ENCODE assay signal across 8 cellular contexts in genomic region chr16:369866-370436, GRCh38. TPM values are rescaled to one million over a fixed set of nuclear protein-coding genes. Genes with fewer than 3 reads are reported as not detected.
DNase-seq lines count a peak whose midpoint lies in the region; ATAC-seq and TF ChIP-seq lines count a peak whose summit lies in the region.

No MANE protein-coding gene starts in this region.

- no peak for TF ChIP-seq CTCF in gastroesophageal sphincter (IDR thresholded peaks at IDR 0.05)
- TF ChIP-seq CTCF in retinal pigment epithelial cell (conservative IDR thresholded peaks at IDR 0.05; ENCODE audit: low read depth, low read length): no peak

- peaks cover 3% of the 10 kb centered on the region for H3K27me3 ChIP-seq in gastroesophageal sphincter
- no peaks in the 10 kb centered on the region for H3K27me3 ChIP-seq in SJCRH30

- H3K4me1 ChIP-seq in gastroesophageal sphincter (peaks cover 0 to 26% (median 17%) of the 10 kb centered on the region in 3 donors), SJCRH30 (peaks cover 10% of the 10 kb centered on the region)

- no peak for TF ChIP-seq POLR2A in gastroesophageal sphincter (IDR thresholded peaks at IDR 0.05)

- H3K27ac ChIP-seq in gastroesophageal sphincter (peak overlapping the region in 3 of 4 donors; percentile 76 to 80 (median 76)), SJCRH30 (no peak overlapping the region)

- peak; percentile 53 for DNase-seq in SW480 (ENCODE audit: low spot score)
- no peak for DNase-seq in retinal pigment epithelial cell (ENCODE audit: low read depth)
- DNase-seq in SJCRH30: no peak
- DNase-seq in T1000 (lab: John Stamatoyannopoulos, UW): no peak

- TF ChIP-seq EP300 in gastroesophageal sphincter (IDR thresholded peaks at IDR 0.05): no peak

- ATAC-seq in gastroesophageal sphincter (no peak), HG03342 (IDR thresholded peaks at IDR 0.05; ENCODE audit: unreplicated experiment) (no peak), GM21360 (IDR thresholded peaks at IDR 0.05; ENCODE audit: unreplicated experiment) (no peak)

- H3K9me3 ChIP-seq in gastroesophageal sphincter (no peaks in the 10 kb centered on the region), SJCRH30 (replicated peaks) (no peaks in the 10 kb centered on the region)

- WGBS in gastroesophageal sphincter (ENCODE audit: low coverage in 1 of 2), 2 donors: 7% methylated on average over 4 of the region's 44 CpGs; no CpG with 5 or more reads in 1 of the 2 donors

- H3K4me3 ChIP-seq in GM08714 (ENCODE audit: low read length) (peak overlapping the region; percentile 55; the same call in 1 of the 2 replicates), gastroesophageal sphincter (peak overlapping the region; percentile 46 to 59), retinal pigment epithelial cell (ENCODE audit: low read length) (peak overlapping the region; percentile 39), SJCRH30 (no peak overlapping the region)

- H3K36me3 ChIP-seq in gastroesophageal sphincter: peaks cover 0 to 72% of the 10 kb centered on the region in 2 donors
- peaks cover 5% of the 10 kb centered on the region; the same call in 1 of the 2 replicates for H3K36me3 ChIP-seq in SJCRH30

RNA-seq across cellular contexts. Expression of gene MRPL28, which starts 0.4 kb away (rescaled TPM):
- 10 to 100 TPM; 47.7 to 93.5 (median 55.8) TPM for total RNA-seq in gastroesophageal sphincter
- 81.4 and 96.8 TPM in 2 replicates for total RNA-seq in SJCRH30 (2014; rRNA removed; shearing (Covaris generic))

RNA-seq across cellular contexts. Expression of gene PGAP6, which starts 11.8 kb away (rescaled TPM):
- 10 to 100 TPM; 19.9 to 47.6 (median 24.3) TPM for total RNA-seq in gastroesophageal sphincter
- 25.6 and 27.5 TPM in 2 replicates for total RNA-seq in SJCRH30 (2014; rRNA removed; shearing (Covaris generic))

RNA-seq across cellular contexts. Expression of gene AXIN1, which starts 17.4 kb away (rescaled TPM):
- 10 to 100 TPM; 26.0 to 58.8 (median 32.9) TPM for total RNA-seq in gastroesophageal sphincter
- 20.9 and 21.1 TPM in 2 replicates for total RNA-seq in SJCRH30 (2014; rRNA removed; shearing (Covaris generic))

RNA-seq across cellular contexts. Expression of gene NME4, which starts 27.0 kb away (rescaled TPM):
- total RNA-seq in gastroesophageal sphincter: 100 to 1,000 TPM in 3 of 4 donors, 10 to 100 TPM in 1; 61.1 to 169 (median 136) TPM
- total RNA-seq in SJCRH30 (2014; rRNA removed; shearing (Covaris generic)): 140 and 149 TPM in 2 replicates

RNA-seq across cellular contexts. Expression of gene DECR2, which starts 31.7 kb away (rescaled TPM):
- 10 to 100 TPM; 11.7 to 25.4 (median 19.9) TPM for total RNA-seq in gastroesophageal sphincter
- 4.8 and 5.7 TPM in 2 replicates for total RNA-seq in SJCRH30 (2014; rRNA removed; shearing (Covaris generic))
